Comparison of ENCODE assay signal across 24 cellular contexts in the genomic region with DNA sequence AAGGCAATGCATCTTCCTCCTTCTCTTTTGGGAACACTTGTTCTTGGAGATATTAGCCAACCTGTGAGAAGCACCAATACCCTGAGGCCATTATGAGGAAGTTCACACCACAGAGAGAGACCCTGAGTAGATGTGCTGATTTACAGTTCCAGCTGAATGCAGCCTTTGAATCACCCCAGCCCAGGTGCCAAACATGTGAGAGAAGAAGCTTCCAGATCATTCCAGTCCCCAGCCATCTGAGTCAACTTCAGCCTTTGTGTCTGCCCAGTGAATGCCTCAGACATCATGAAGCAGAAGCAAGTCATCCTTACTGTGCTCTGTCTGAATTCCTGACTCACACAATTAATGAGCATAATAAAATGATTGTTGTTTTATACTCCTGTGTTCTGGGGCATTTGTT. TPM values are rescaled to one million over a fixed set of nuclear protein-coding genes. Genes with fewer than 3 reads are reported as not detected.
DNase-seq lines count a peak whose midpoint lies in the region; ATAC-seq and TF ChIP-seq lines count a peak whose summit lies in the region.
"Had no signal": no experiment of that assay in that cellular context is flagged by ENCODE, and none has a peak within 500 bp of the region (broad histone marks: within the 10 kb centered on the region; RNA-seq: fewer than 3 reads in every experiment).

No MANE protein-coding gene starts in this region.

- ATAC-seq in GM18909 (IDR thresholded peaks at IDR 0.05; ENCODE audit: poor library complexity, unreplicated experiment) (peak; percentile 50), foreskin keratinocyte (peak; percentile 99), GM21526 (IDR thresholded peaks at IDR 0.05; ENCODE audit: low FRiP score, unreplicated experiment) (no peak), heart right ventricle (no peak)
- ATAC-seq: activated CD4-positive, alpha-beta T cell treated with anti-CD3 and anti-CD28 coated beads for 36 hours; K562; natural killer cell treated with Interleukin-12 subunit alpha and Interleukin-12 subunit beta and Interleukin-15 and Interleukin-18, amount 100 ng/mL, for 72 hours had no signal

- no peaks in the 10 kb centered on the region for H3K36me3 ChIP-seq in heart right ventricle
- H3K36me3 ChIP-seq: HAP-1 had no signal

- CTCF ChIA-PET in RWPE1 (lab: Yijun Ruan, JAX) = no interaction called here

- POLR2A ChIA-PET in RWPE1 (lab: Yijun Ruan, JAX; ENCODE audit: low non-redundant PET) = no interaction called here

- H3K4me1 ChIP-seq in foreskin keratinocyte (peaks cover 3% of the 10 kb centered on the region), heart right ventricle (no peaks in the 10 kb centered on the region)
- H3K4me1 ChIP-seq: HAP-1 had no signal

- H3K27me3 ChIP-seq in foreskin keratinocyte = no peaks in the 10 kb centered on the region
- no peaks in the 10 kb centered on the region for H3K27me3 ChIP-seq in heart right ventricle
- H3K27me3 ChIP-seq: hepatocyte had no signal

- DNase-seq in A172 (ENCODE audit: low spot score) (peak; percentile 62), RWPE1 (ENCODE audit: low spot score) (peak; percentile 3), foreskin keratinocyte (peak; percentile 92 to 94), glomerular visceral epithelial cell (ENCODE audit: extremely low spot score) (no peak), heart right ventricle (no peak)
- no peak for DNase-seq in activated naive CD4-positive, alpha-beta T cell (lab: John Stamatoyannopoulos, UW)
- DNase-seq: activated CD4-positive, alpha-beta T cell treated with anti-CD3 and anti-CD28 coated beads for 36 hours; caudate nucleus; DMS 273 treated with DMSO at 0.1 percent for 48 hours; mesenchymal stem cell; NCI-H524 treated with DMSO at 0.1 percent for 48 hours; SK-N-SH; stimulated activated CD4-positive, alpha-beta T cell treated with anti-CD3 and anti-CD28 coated beads, Interleukin-4, amount 100 ng/mL, for 1 hour had no signal

- H3K4me3 ChIP-seq in heart right ventricle = no peak overlapping the region
- H3K4me3 ChIP-seq: HAP-1, hepatocyte, K562 had no signal

- TF ChIP-seq CTCF in RWPE1 (conservative IDR thresholded peaks at IDR 0.05; ENCODE audit: low read depth) (no peak), foreskin keratinocyte (conservative IDR thresholded peaks at IDR 0.05) (no peak), heart right ventricle (IDR thresholded peaks at IDR 0.05) (no peak)

- H3K9me3 ChIP-seq in heart right ventricle = no peaks in the 10 kb centered on the region
- H3K9me3 ChIP-seq: HAP-1, SK-N-SH had no signal

- intact Hi-C loops in heart right ventricle (cut with DNase I) = no loop called here

- H3K27ac ChIP-seq in RWPE1 = no peak overlapping the region
- H3K27ac ChIP-seq in foreskin keratinocyte = no peak overlapping the region
- no peak overlapping the region for H3K27ac ChIP-seq in heart right ventricle
- H3K27ac ChIP-seq: C4-2B, hepatocyte, HL-60 had no signal

RNA-seq across cellular contexts. Expression of gene C12orf42, which starts 25.1 kb away (rescaled TPM):
- not detected in 2 replicates for total RNA-seq in A172 (2014; rRNA removed; shearing (Covaris generic))
- 0.07 TPM in 1 of 2 replicates, not detected in the other for total RNA-seq in foreskin keratinocyte
- not detected in 2 replicates for polyA plus RNA-seq in foreskin keratinocyte
- total RNA-seq in heart right ventricle = under 1 TPM in 1 of 10 donors, not detected in 9; 0.21 TPM
- not detected for polyA plus RNA-seq in heart right ventricle
- total RNA-seq: fibroblast of lung; hepatocyte; K562; natural killer cell treated with Interleukin-12 subunit alpha and Interleukin-12 subunit beta and Interleukin-15 and Interleukin-18, amount 100 ng/mL, for 72 hours; posterior vena cava had no signal
- polyA plus RNA-seq: adipose tissue, fibroblast of lung, hepatocyte, K562, SK-N-SH had no signal

Comparison
In these comparisons a context has a peak if more than half of its experiments do, and no peak if none do; other contexts are left out.
1. DNase-seq: peak in A172 (single experiment), RWPE1 (single experiment) and foreskin keratinocyte (2 of 2); none in glomerular visceral epithelial cell (single experiment), activated naive CD4-positive, alpha-beta T cell (0 of 4) and heart right ventricle (0 of 2).
2. ATAC-seq: peak in GM18909 (single experiment) and foreskin keratinocyte (single experiment); none in GM21526 (single experiment) and heart right ventricle (0 of 8).